ENCODE assay signal across 8 cellular contexts in genomic region chr11:111586305-111586915, GRCh38. TPM values are rescaled to one million over a fixed set of nuclear protein-coding genes. Genes with fewer than 3 reads are reported as not detected.
DNase-seq lines count a peak whose midpoint lies in the region; ATAC-seq and TF ChIP-seq lines count a peak whose summit lies in the region.

No MANE protein-coding gene starts in this region.

- peak; percentile 63 for TF ChIP-seq CTCF in IMR-90 (conservative IDR thresholded peaks at IDR 0.05; ENCODE audit: low read depth, low read length)
- TF ChIP-seq CTCF in brain microvascular endothelial cell (IDR thresholded peaks at IDR 0.05; ENCODE audit: low read depth, low read length, missing control alignments): peak; percentile 62
- peak; percentile 64 for TF ChIP-seq CTCF in upper lobe of right lung (IDR thresholded peaks at IDR 0.05)

- H2BK15ac ChIP-seq in IMR-90 (ENCODE audit: low read depth, low read length): no peak overlapping the region

- H3K9me1 ChIP-seq in IMR-90 (ENCODE audit: insufficient read depth, low read length): 0 out of 2 replicates have a peak, but pooled peaks cover 9% of the 10 kb centered on the region

- POLR2A ChIA-PET in IMR-90 (lab: Charles Lee; ENCODE audit: unreplicated experiment): no interaction called here

- DNase-seq in SKM-1 treated with dmso at 0.1 percent for 144 hours (lab: John Stamatoyannopoulos, UW; ENCODE audit: unreplicated experiment) (peak; percentile 45), SKM-1 (lab: John Stamatoyannopoulos, UW; ENCODE audit: unreplicated experiment) (no peak), IMR-90 (peak; percentile 66), RKO (ENCODE audit: low spot score) (peak; percentile 66), brain microvascular endothelial cell (peak; percentile 61), kidney tubule cell (ENCODE audit: low spot score) (peak; percentile 91), upper lobe of right lung (no peak)

- H3K27me3 ChIP-seq in IMR-90 (ENCODE audit: control insufficient read depth, insufficient read depth, low read length): 0 out of 2 replicates have a peak, but pooled peaks cover 2% of the 10 kb centered on the region
- no peaks in the 10 kb centered on the region for H3K27me3 ChIP-seq in brain microvascular endothelial cell (replicated peaks)
- H3K27me3 ChIP-seq in upper lobe of right lung: no peaks in the 10 kb centered on the region

- peak; percentile 61 for TF ChIP-seq RAD21 in IMR-90 (IDR thresholded peaks at IDR 0.05; ENCODE audit: low read length)

- peaks cover 6% of the 10 kb centered on the region for H3K4me1 ChIP-seq in IMR-90 (ENCODE audit: control insufficient read depth, insufficient read depth, low read length)
- no peaks in the 10 kb centered on the region for H3K4me1 ChIP-seq in upper lobe of right lung

- no peak overlapping the region for H3K23ac ChIP-seq in IMR-90 (ENCODE audit: low read depth, low read length)

- H3K36me3 ChIP-seq in IMR-90 (ENCODE audit: control insufficient read depth, insufficient read depth, low read length) (no peaks in the 10 kb centered on the region), brain microvascular endothelial cell (replicated peaks) (no peaks in the 10 kb centered on the region), upper lobe of right lung (no peaks in the 10 kb centered on the region)

- no peak overlapping the region for H3K4ac ChIP-seq in IMR-90 (ENCODE audit: low read depth, low read length)

- intact Hi-C loops in IMR-90 (cut with micrococcal nuclease): loop anchor here (5.0 kb wide), 1 partner anchor 256 kb away; no protein-coding TSS in a partner anchor
- intact Hi-C loops in upper lobe of right lung (cut with DNase I): no loop called here

- H2AK5ac ChIP-seq in IMR-90 (ENCODE audit: low read depth, low read length): no peak overlapping the region

- H4K20me1 ChIP-seq in IMR-90 (ENCODE audit: insufficient read depth, low read length): no peaks in the 10 kb centered on the region

- H3K27ac ChIP-seq in IMR-90 (ENCODE audit: insufficient read depth, low read length) (no peak overlapping the region), brain microvascular endothelial cell (no peak overlapping the region), upper lobe of right lung (no peak overlapping the region)

- no peak overlapping the region for H2AK9ac ChIP-seq in IMR-90 (replicated peaks; ENCODE audit: low read depth, low read length, poor library complexity)

- H4K91ac ChIP-seq in IMR-90 (ENCODE audit: insufficient read depth, low read depth, low read length): no peak overlapping the region

- no peak overlapping the region for H3K9ac ChIP-seq in IMR-90 (ENCODE audit: low read depth, low read length)

- no peak overlapping the region for H3K56ac ChIP-seq in IMR-90 (ENCODE audit: extremely low read depth, insufficient read depth, low read length)

- no peak overlapping the region for H3K18ac ChIP-seq in IMR-90 (ENCODE audit: low read depth, low read length)

- H2AFZ ChIP-seq in IMR-90 (replicated peaks; ENCODE audit: low read length, poor library complexity): no peak overlapping the region

- no peak overlapping the region for H2BK120ac ChIP-seq in IMR-90 (ENCODE audit: low read depth, low read length)

- H3K14ac ChIP-seq in IMR-90 (replicated peaks; ENCODE audit: low read depth, low read length): no peak overlapping the region

- peaks cover 2% of the 10 kb centered on the region; the same call in 1 of the 2 replicates for H3K9me3 ChIP-seq in IMR-90 (ENCODE audit: control insufficient read depth, insufficient read depth, low read length)
- H3K9me3 ChIP-seq in upper lobe of right lung: no peaks in the 10 kb centered on the region

- dilution Hi-C loops in IMR-90 (cut with HindIII; ENCODE audit: low sequenced_read_pairs, unreplicated experiment): no loop called here

- TF ChIP-seq POLR2A in IMR-90 (IDR thresholded peaks at IDR 0.05; ENCODE audit: low read depth, low read length): no peak

- peak; percentile 59 for ATAC-seq in IMR-90 (ENCODE audit: low read depth)
- peak; percentile 76 for ATAC-seq in upper lobe of right lung
- no peak for ATAC-seq in HG02759 (IDR thresholded peaks at IDR 0.05; ENCODE audit: unreplicated experiment)

- no CpG with 5 or more reads among the region's 1 CpG for WGBS in IMR-90 (ENCODE audit: extremely low coverage in 2 of 2, insufficient read length in 1 of 2), 2 experiments

- no peak overlapping the region for H4K8ac ChIP-seq in IMR-90 (ENCODE audit: low read depth in 2 of 2, low read length in 2 of 2)

- H3K79me1 ChIP-seq in IMR-90 (ENCODE audit: low read depth in 1 of 2, low read length in 2 of 2): no peaks in the 10 kb centered on the region

- H2BK5ac ChIP-seq in IMR-90 (ENCODE audit: low read depth, low read length, poor library complexity, severe bottlenecking): no peak overlapping the region

- BruUV-seq in IMR-90 (replicated peaks; lab: Mats Ljungman, UMichigan): no TSS peak

- in situ Hi-C loops in IMR-90 (cut with MboI; ENCODE audit: low sequenced_read_pairs): loop anchor here (5.0 to 25.0 kb wide), 2 partner anchors 256 to 401 kb away; no protein-coding TSS in a partner anchor
- in situ Hi-C loops in brain microvascular endothelial cell (cut with HindIII; ENCODE audit: low pct_ligation_motif_present, low sequenced_read_pairs): loop anchor here (25.0 kb wide), 1 partner anchor 251 kb away; no protein-coding TSS in a partner anchor

- no peak overlapping the region; the same call in 1 of the 2 replicates for H2BK20ac ChIP-seq in IMR-90 (ENCODE audit: low read depth, low read length)

- H4K5ac ChIP-seq in IMR-90 (ENCODE audit: low read depth, low read length): no peak overlapping the region

- CTCF ChIA-PET in IMR-90 (lab: Yijun Ruan, JAX): interaction anchor here (0.6 to 1.8 kb wide), 5 partner anchors 11 to 256 kb away, joined by 3 to 9 read pairs (median 4); no protein-coding TSS in a partner anchor

- H3K4me3 ChIP-seq in IMR-90 (ENCODE audit: insufficient read depth, low read depth, low read length): no peak overlapping the region
- no peak overlapping the region for H3K4me3 ChIP-seq in brain microvascular endothelial cell (ENCODE audit: low read depth, low read length)
- no peak overlapping the region for H3K4me3 ChIP-seq in upper lobe of right lung

- no peak overlapping the region for H3K4me2 ChIP-seq in IMR-90 (ENCODE audit: low read depth, low read length)

TF ChIP-seq in IMR-90, 13 proteins besides CTCF, POLR2A, EP300 and RAD21:
- no peak for TF ChIP-seq USF2 (IDR thresholded peaks at IDR 0.05; ENCODE audit: low read depth, low read length)
- TF ChIP-seq CEBPB (IDR thresholded peaks at IDR 0.05; ENCODE audit: low read depth, low read length): peak; percentile 70; the same call in 1 of the 2 replicates
- no peak for TF ChIP-seq MAZ (IDR thresholded peaks at IDR 0.05; ENCODE audit: borderline replicate concordance, low read depth, low read length)
- peak; percentile 45 for TF ChIP-seq SMC3 (IDR thresholded peaks at IDR 0.05; ENCODE audit: low read depth, low read length)
- no peak for TF ChIP-seq RFX5 (IDR thresholded peaks at IDR 0.05; ENCODE audit: low read depth, low read length)

RNA-seq across cellular contexts. Expression of gene SIK2, which starts 15.8 kb away (rescaled TPM):
- total RNA-seq in IMR-90 (2012; rRNA removed) (7.9 and 8.6 TPM in 2 replicates), upper lobe of right lung (32.6 TPM)
- 10.2 and 10.4 TPM in 2 replicates for polyA plus RNA-seq in IMR-90 (2012; rRNA removed)
- polyA plus RNA-seq in IMR-90 (2012; cell fraction: cytosol; rRNA removed): 4.8 and 7.8 TPM in 2 replicates
- 16.3 and 21.9 TPM in 2 replicates for polyA plus RNA-seq in IMR-90 (2012; cell fraction: nucleus; rRNA removed; ENCODE audit: low replicate concordance)

RNA-seq across cellular contexts. Expression of gene LAYN, which starts 45.9 kb away (rescaled TPM):
- total RNA-seq in IMR-90 (2012; rRNA removed) (92.5 and 111 TPM in 2 replicates), upper lobe of right lung (17.5 TPM)
- 95.1 and 118 TPM in 2 replicates for polyA plus RNA-seq in IMR-90 (2012; rRNA removed)
- 61.2 and 104 TPM in 2 replicates for polyA plus RNA-seq in IMR-90 (2012; cell fraction: cytosol; rRNA removed)
- 36.6 and 148 TPM in 2 replicates for polyA plus RNA-seq in IMR-90 (2012; cell fraction: nucleus; rRNA removed; ENCODE audit: low replicate concordance)

Comparison
In these comparisons a context has a peak if more than half of its experiments do, and no peak if none do; other contexts are left out.
1. DNase-seq: peak in SKM-1 treated with dmso at 0.1 percent for 144 hours (single experiment), IMR-90 (single experiment), RKO (single experiment), brain microvascular endothelial cell (single experiment) and kidney tubule cell (single experiment); none in SKM-1 (single experiment) and upper lobe of right lung (single experiment).
2. Peak in every context shown above with its lines, with median percentiles within 50 percentile points of each other: CTCF ChIP-seq.